Comparison of ENCODE assay signal across 8 cellular contexts in the genomic region with DNA sequence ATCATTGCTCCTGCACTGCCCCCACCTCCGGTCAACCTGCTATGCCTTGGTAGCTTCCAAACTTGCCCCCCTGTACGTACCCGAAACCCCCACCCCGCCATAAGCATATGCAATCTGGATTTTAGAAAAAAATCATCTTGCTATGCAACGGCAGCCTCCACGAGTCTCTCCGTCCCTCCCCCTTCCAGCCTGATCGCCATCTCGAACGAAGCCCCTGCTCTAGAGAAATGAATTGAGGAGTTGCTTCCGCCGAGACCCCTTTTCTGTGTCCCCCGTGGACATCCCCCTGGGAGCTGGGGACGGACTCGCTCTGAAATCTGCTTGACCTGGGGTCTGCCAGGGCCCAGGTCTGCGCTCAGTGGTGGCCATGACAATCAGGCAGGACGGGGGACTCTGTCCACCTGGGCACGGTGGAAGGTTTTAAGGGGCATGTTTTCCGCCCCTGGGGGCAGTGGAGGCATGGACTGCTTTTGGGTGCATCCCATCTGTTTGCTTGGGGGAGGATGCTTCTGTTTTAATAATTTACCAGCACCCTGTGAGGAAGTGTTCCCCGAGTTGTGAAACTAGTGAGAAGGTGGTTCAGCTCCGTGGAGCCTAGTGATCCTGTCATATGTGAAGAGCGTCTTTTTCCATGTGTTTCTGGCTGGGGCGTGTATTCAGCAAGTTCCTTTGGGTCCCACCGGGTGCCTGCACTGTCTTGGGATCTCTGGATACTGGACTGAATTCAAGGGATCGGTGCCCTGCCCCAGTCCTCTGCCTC. TPM values are rescaled to one million over a fixed set of nuclear protein-coding genes. Genes with fewer than 3 reads are reported as not detected.
DNase-seq lines count a peak whose midpoint lies in the region; ATAC-seq, FAIRE-seq and TF ChIP-seq lines count a peak whose summit lies in the region.

No MANE protein-coding gene starts in this region.

- no peak overlapping the region for H3K14ac ChIP-seq in H9 (ENCODE audit: insufficient read depth, low read length)

- peaks cover 89% of the 10 kb centered on the region for H3K4me1 ChIP-seq in BLaER1
- H3K4me1 ChIP-seq in H9 (ENCODE audit: insufficient read depth, low read length), result no peaks in the 10 kb centered on the region
- H3K4me1 ChIP-seq in rectal smooth muscle tissue (ENCODE audit: control insufficient read depth, insufficient read depth, low read length), result peaks cover 13% of the 10 kb centered on the region

- no peak overlapping the region for H2BK15ac ChIP-seq in H9 (ENCODE audit: low read depth, low read length)

- no peak overlapping the region for H3K23ac ChIP-seq in H9 (ENCODE audit: insufficient read length, low read depth, low read length)

- no peak overlapping the region for H2BK5ac ChIP-seq in H9 (ENCODE audit: insufficient read length, low read length)

- H2BK20ac ChIP-seq in H9 (ENCODE audit: low read depth, low read length, poor library complexity, severe bottlenecking), result no peak overlapping the region

- no peak overlapping the region for H2AFZ ChIP-seq in H9 (ENCODE audit: low read length)

- H3K9me3 Mint-ChIP-seq in H9, result no peaks in the 10 kb centered on the region; a peak in 1 of 5 replicates

- no CpG with 5 or more reads among the region's 25 CpGs for WGBS in H9 (ENCODE audit: extremely low coverage, insufficient read length, low lambda C conversion rate)

- H3K18ac ChIP-seq in H9 (ENCODE audit: insufficient read length, low read depth, low read length), result no peak overlapping the region

- H3K9me3 ChIP-seq in BLaER1 (no peaks in the 10 kb centered on the region), H9 (ENCODE audit: control insufficient read depth, low read depth, low read length) (no peaks in the 10 kb centered on the region)

- H3K79me2 ChIP-seq in H9 (ENCODE audit: insufficient read depth, low read length), result peaks cover 7% of the 10 kb centered on the region; the same call in 1 of the 2 replicates

- H4K91ac ChIP-seq in H9 (ENCODE audit: insufficient read length, low read depth, low read length), result no peak overlapping the region

- H4K5ac ChIP-seq in H9 (ENCODE audit: insufficient read length, low read depth, low read length), result no peak overlapping the region

- peaks cover 0 to 11% (median 0%) of the 10 kb centered on the region in 3 experiments; a peak in 5 of 7 replicates for H3K36me3 Mint-ChIP-seq in H9 (ENCODE audit: insufficient read depth in 1 of 3, low read depth in 3 of 3)

- no peak overlapping the region for H3T11ph ChIP-seq in H9 (ENCODE audit: low read length)

- H3K27me3 Mint-ChIP-seq in H9 (ENCODE audit: low read depth), result peaks cover 5% of the 10 kb centered on the region

- no peak overlapping the region for H3K4ac ChIP-seq in H9 (ENCODE audit: low read depth, low read length)

- no peak overlapping the region for H2BK120ac ChIP-seq in H9 (ENCODE audit: low read depth, low read length, poor library complexity, severe bottlenecking)

- peaks cover 10% of the 10 kb centered on the region for H3K36me3 ChIP-seq in BLaER1
- H3K36me3 ChIP-seq in rectal smooth muscle tissue (ENCODE audit: control insufficient read depth, insufficient read depth, low read length), result no peaks in the 10 kb centered on the region

- TF ChIP-seq CTCF in H9 (conservative IDR thresholded peaks at IDR 0.05), result no peak

- no peak overlapping the region for H4K8ac ChIP-seq in H9 (replicated peaks; ENCODE audit: insufficient read length, low read depth, low read length)

- H3K27ac ChIP-seq in BLaER1, result peak overlapping the region; percentile 77
- H3K27ac ChIP-seq in H9 (ENCODE audit: insufficient read length, low read depth, low read length), result no peak overlapping the region
- H3K27ac ChIP-seq in rectal smooth muscle tissue (ENCODE audit: low read depth, low read length), result peak overlapping the region; percentile 48

- H3K23me2 ChIP-seq in H9 (ENCODE audit: insufficient read length, low read depth, low read length, poor library complexity, severe bottlenecking), result peaks cover 12% of the 10 kb centered on the region

- H3K27me3 ChIP-seq in BLaER1 (peaks cover 5% of the 10 kb centered on the region; the same call in 1 of the 2 replicates), H9 (ENCODE audit: insufficient read depth, low read length) (no peaks in the 10 kb centered on the region), rectal smooth muscle tissue (ENCODE audit: control insufficient read depth, insufficient read depth, low read length) (no peaks in the 10 kb centered on the region)

- H4K20me1 ChIP-seq in BLaER1 (peaks cover 89% of the 10 kb centered on the region), H9 (ENCODE audit: control insufficient read depth, insufficient read depth, insufficient read length) (peaks cover 2% of the 10 kb centered on the region)

- H3K79me1 ChIP-seq in H9 (ENCODE audit: insufficient read depth, low read depth, low read length, poor library complexity, severe bottlenecking), result no peaks in the 10 kb centered on the region

- H3K56ac ChIP-seq in H9 (ENCODE audit: insufficient read length, low read depth, low read length), result no peak overlapping the region

- DNase-seq in H9 (no peak), UCSD-AML1 (lab: John Stamatoyannopoulos, UW; ENCODE audit: unreplicated experiment) (peak; percentile 41), fibroblast of peridontal ligament (ENCODE audit: extremely low read depth) (peak; percentile 18), urothelium cell line (ENCODE audit: low spot score) (no peak)
- no peak for DNase-seq in effector CD4-positive, alpha-beta T cell

- peaks cover 35 to 46% of the 10 kb centered on the region in 2 experiments for H3K4me1 Mint-ChIP-seq in H9

- H3K9ac ChIP-seq in BLaER1 (peak overlapping the region; percentile 83), H9 (ENCODE audit: extremely low read depth, insufficient read length, low read length) (no peak overlapping the region), rectal smooth muscle tissue (ENCODE audit: low read length) (no peak overlapping the region)

- H2AK5ac ChIP-seq in H9 (ENCODE audit: insufficient read length, low read length), result no peak overlapping the region

- no peak for ATAC-seq in HG02884 (IDR thresholded peaks at IDR 0.05; ENCODE audit: unreplicated experiment)

- H3K4me3 Mint-ChIP-seq in H9, result peak overlapping the region; percentile 88 to 97

- H2BK12ac ChIP-seq in H9 (ENCODE audit: insufficient read length, low read depth, low read length), result no peak overlapping the region

- peak overlapping the region in 1 of 3 experiments; percentile 85; a peak in 3 of 7 replicates for H3K27ac Mint-ChIP-seq in H9

- FAIRE-seq in urothelium cell line (lab: Jason Lieb, UNC), result no peak

- H3K4me3 ChIP-seq in BLaER1 (peak overlapping the region; percentile 78), rectal smooth muscle tissue (ENCODE audit: low read length) (peak overlapping the region; percentile 78)

- H3K4me2 ChIP-seq in BLaER1 (peak overlapping the region; percentile 100), H9 (ENCODE audit: insufficient read depth, insufficient read length, low read length) (peak overlapping the region; percentile 72)

RNA-seq across cellular contexts. Expression of a gene that starts 1.0 kb away (rescaled TPM):
- 41.8 and 43.7 TPM in 2 replicates for total RNA-seq in H9 (2021)

Comparison
In these comparisons a context has a peak if more than half of its experiments do, and no peak if none do; other contexts are left out.
1. DNase-seq: peak in UCSD-AML1 (single experiment) and fibroblast of peridontal ligament (single experiment); none in H9 (single experiment), effector CD4-positive, alpha-beta T cell (single experiment) and urothelium cell line (single experiment).